ENCODE assay signal across 1 cellular context in genomic region chr21:44074315-44074958, GRCh38.
TF ChIP-seq lines count a peak whose summit lies in the region.

No MANE protein-coding gene starts in this region.

TF ChIP-seq in IMR-90, 13 proteins besides CTCF, POLR2A, EP300 and RAD21 (continued from another document):
- no peak for TF ChIP-seq MAFK (IDR thresholded peaks at IDR 0.05; ENCODE audit: low read depth, low read length)
- TF ChIP-seq RFX5 (IDR thresholded peaks at IDR 0.05; ENCODE audit: low read depth, low read length): no peak
- no peak for TF ChIP-seq RCOR1 (IDR thresholded peaks at IDR 0.05; ENCODE audit: insufficient replicate concordance, low read length)
- no peak for TF ChIP-seq USF2 (IDR thresholded peaks at IDR 0.05; ENCODE audit: low read depth, low read length)
- TF ChIP-seq CHD1 (IDR thresholded peaks at IDR 0.05; ENCODE audit: low read depth, low read length): no peak
- TF ChIP-seq ELK1 (IDR thresholded peaks at IDR 0.05; ENCODE audit: borderline replicate concordance, low read depth, low read length): no peak
- TF ChIP-seq MXI1 (IDR thresholded peaks at IDR 0.05; ENCODE audit: borderline replicate concordance, low read depth, low read length): no peak
- TF ChIP-seq MAZ (IDR thresholded peaks at IDR 0.05; ENCODE audit: borderline replicate concordance, low read depth, low read length): no peak
